8 cellular contexts compared by ENCODE assay signal in the genomic region with DNA sequence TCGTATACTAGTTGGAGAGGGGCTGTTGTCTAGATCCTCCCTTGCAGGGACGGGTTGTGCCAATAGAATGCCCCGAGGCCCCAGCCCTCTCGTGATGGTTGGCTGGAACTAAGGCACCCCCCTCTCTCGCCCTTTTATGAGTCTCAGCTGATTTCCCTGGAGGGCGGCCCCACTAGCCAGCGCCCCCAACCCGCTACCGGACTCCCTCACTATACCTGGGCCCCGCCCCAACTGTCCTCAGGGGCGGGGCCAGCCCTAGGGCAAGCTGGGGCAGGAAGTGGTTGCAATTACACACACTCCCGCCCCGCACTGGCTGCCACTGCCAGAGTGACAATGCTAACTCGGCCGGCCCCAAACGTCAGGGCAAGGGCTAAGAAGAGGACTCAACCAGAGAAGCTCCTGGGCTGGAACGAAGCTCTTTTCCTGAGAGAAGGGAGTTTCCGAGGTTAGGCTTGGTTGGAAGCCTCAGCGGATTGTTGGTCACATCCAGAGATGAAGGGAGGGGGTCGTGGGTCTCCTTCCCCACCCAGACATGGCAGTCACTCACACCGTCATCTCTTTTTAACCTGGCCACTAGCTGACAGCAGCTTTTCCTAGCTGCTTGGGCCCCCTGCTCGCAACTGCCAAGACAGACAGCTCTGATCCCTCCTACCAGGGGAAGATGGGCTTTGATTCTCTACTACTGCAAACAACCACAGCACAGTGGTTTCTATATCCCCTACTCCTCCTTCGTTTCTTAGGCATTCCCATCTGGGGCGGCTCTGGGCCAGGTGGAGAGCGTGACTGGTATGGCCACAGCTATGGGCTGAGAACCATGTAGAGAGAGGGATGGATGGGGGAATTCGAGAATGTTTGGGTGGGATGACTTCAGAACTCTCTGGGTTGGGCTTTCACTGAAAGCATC. TPM values are rescaled to one million over a fixed set of nuclear protein-coding genes. Genes with fewer than 3 reads are reported as not detected.
DNase-seq lines count a peak whose midpoint lies in the region; ATAC-seq, FAIRE-seq and TF ChIP-seq lines count a peak whose summit lies in the region.

No MANE protein-coding gene starts in this region.

- H2BK20ac ChIP-seq in IMR-90 (ENCODE audit: low read depth, low read length): no peak overlapping the region

- no peak overlapping the region for H3K56ac ChIP-seq in IMR-90 (ENCODE audit: extremely low read depth, insufficient read depth, low read length)

- intact Hi-C loops in IMR-90 (cut with micrococcal nuclease) (no loop called here), HepG2 (cut with micrococcal nuclease; ENCODE audit: unreplicated experiment) (no loop called here)

- in situ Hi-C loops in IMR-90 (cut with MboI; ENCODE audit: low sequenced_read_pairs): no loop called here
- in situ Hi-C loops in HepG2 (cut with HindIII; ENCODE audit: extremely low pct_ligation_motif_present, low pct_unique_long_range_greater_than_20kb): no loop called here

- H3K79me2 ChIP-seq in HepG2 (ENCODE audit: insufficient read depth, low read length): no peaks in the 10 kb centered on the region

- H3K36me3 ChIP-seq in IMR-90 (ENCODE audit: control insufficient read depth, insufficient read depth, low read length) (no peaks in the 10 kb centered on the region), HepG2 (replicated peaks in 1 of 2; ENCODE audit: control insufficient read depth in 1 of 2, insufficient read depth in 2 of 2, low read length in 2 of 2) (no peaks in the 10 kb centered on the region)

- no peak for TF ChIP-seq POLR2A in GM12891 (IDR thresholded peaks at IDR 0.05; ENCODE audit: low read depth, low read length)
- no peak for TF ChIP-seq POLR2A in IMR-90 (IDR thresholded peaks at IDR 0.05; ENCODE audit: low read depth, low read length)
- TF ChIP-seq POLR2A in HepG2 (IDR thresholded peaks at IDR 0.05; ENCODE audit: insufficient read depth in 1 of 2, low read depth in 2 of 2, low read length in 2 of 2): no peak

- peak overlapping the region; percentile 71 for H2AFZ ChIP-seq in IMR-90 (replicated peaks; ENCODE audit: low read length, poor library complexity)
- peak overlapping the region; percentile 63 for H2AFZ ChIP-seq in HepG2 (ENCODE audit: low read length)

- peaks cover 6% of the 10 kb centered on the region; the same call in 1 of the 2 replicates for H3K4me1 ChIP-seq in IMR-90 (ENCODE audit: control insufficient read depth, insufficient read depth, low read length)
- 0 out of 2 replicates have a peak, but pooled peaks cover 20% of the 10 kb centered on the region for H3K4me1 ChIP-seq in HepG2 (ENCODE audit: insufficient read depth, low read length)

- H3K27me3 Mint-ChIP-seq in activated naive CD8-positive, alpha-beta T cell treated with anti-CD3 and anti-CD28 coated beads for 36 hours: no peaks in the 10 kb centered on the region

- CTCF ChIA-PET in IMR-90 (lab: Yijun Ruan, JAX) (no interaction called here), HepG2 (lab: Yijun Ruan, JAX; ENCODE audit: low intra/inter-chr PET ratio, low total read pairs) (no interaction called here)

- no peak overlapping the region for H2BK15ac ChIP-seq in IMR-90 (ENCODE audit: low read depth, low read length)

- no peaks in the 10 kb centered on the region for H3K9me3 Mint-ChIP-seq in activated naive CD8-positive, alpha-beta T cell treated with anti-CD3 and anti-CD28 coated beads for 36 hours
- H3K9me3 Mint-ChIP-seq in stimulated activated effector memory CD8-positive, alpha-beta T cell treated with anti-CD3 and anti-CD28 coated beads, Interleukin-12 subunit alpha, Interleukin-12 subunit beta, amount 100 ng/mL, for 72 hours: no peaks in the 10 kb centered on the region

- peak overlapping the region; percentile 71 for H3K4me3 Mint-ChIP-seq in activated naive CD8-positive, alpha-beta T cell treated with anti-CD3 and anti-CD28 coated beads for 36 hours
- peak overlapping the region; percentile 63 for H3K4me3 Mint-ChIP-seq in stimulated activated effector memory CD8-positive, alpha-beta T cell treated with anti-CD3 and anti-CD28 coated beads, Interleukin-12 subunit alpha, Interleukin-12 subunit beta, amount 100 ng/mL, for 72 hours

- no peak overlapping the region for H3K14ac ChIP-seq in IMR-90 (replicated peaks; ENCODE audit: low read depth, low read length)

- no TSS peak for BruUV-seq in IMR-90 (replicated peaks; lab: Mats Ljungman, UMichigan)
- no TSS peak for BruUV-seq in HepG2 (replicated peaks; lab: Mats Ljungman, UMichigan)

- dilution Hi-C loops in IMR-90 (cut with HindIII; ENCODE audit: low sequenced_read_pairs, unreplicated experiment): no loop called here

- TF ChIP-seq RAD21 in IMR-90 (IDR thresholded peaks at IDR 0.05; ENCODE audit: low read length): no peak
- no peak for TF ChIP-seq RAD21 in HepG2 (CRISPR knock-in tag; IDR thresholded peaks at IDR 0.05)

- TF ChIP-seq CTCF in IMR-90 (conservative IDR thresholded peaks at IDR 0.05; ENCODE audit: low read depth, low read length): no peak
- no peak for TF ChIP-seq CTCF in HepG2 (CRISPR knock-in tag; IDR thresholded peaks at IDR 0.05)

- WGBS in IMR-90 (ENCODE audit: extremely low coverage in 2 of 2, insufficient read length in 1 of 2), 2 experiments: 28% methylated on average over 11 of the region's 26 CpGs; no CpG with 5 or more reads in 1 of the 2 experiments
- WGBS in HepG2 (ENCODE audit: low lambda C conversion rate): 0% methylated on average over 9 of the region's 26 CpGs

- peak overlapping the region; percentile 81 for H3K27ac Mint-ChIP-seq in activated naive CD8-positive, alpha-beta T cell treated with anti-CD3 and anti-CD28 coated beads for 36 hours
- peak overlapping the region; percentile 89 for H3K27ac Mint-ChIP-seq in stimulated activated effector memory CD8-positive, alpha-beta T cell treated with anti-CD3 and anti-CD28 coated beads, Interleukin-12 subunit alpha, Interleukin-12 subunit beta, amount 100 ng/mL, for 72 hours

- H3K9me3 ChIP-seq in IMR-90 (ENCODE audit: control insufficient read depth, insufficient read depth, low read length) (no peaks in the 10 kb centered on the region), HepG2 (ENCODE audit: low read length) (no peaks in the 10 kb centered on the region)

- H4K91ac ChIP-seq in IMR-90 (ENCODE audit: insufficient read depth, low read depth, low read length): no peak overlapping the region

- H4K5ac ChIP-seq in IMR-90 (ENCODE audit: low read depth, low read length): no peak overlapping the region

- peaks cover 9% of the 10 kb centered on the region for H3K4me1 Mint-ChIP-seq in activated naive CD8-positive, alpha-beta T cell treated with anti-CD3 and anti-CD28 coated beads for 36 hours
- peaks cover 19% of the 10 kb centered on the region for H3K4me1 Mint-ChIP-seq in stimulated activated effector memory CD8-positive, alpha-beta T cell treated with anti-CD3 and anti-CD28 coated beads, Interleukin-12 subunit alpha, Interleukin-12 subunit beta, amount 100 ng/mL, for 72 hours

- no peaks in the 10 kb centered on the region for H3K9me1 ChIP-seq in IMR-90 (ENCODE audit: insufficient read depth, low read length)

- H4K20me1 ChIP-seq in IMR-90 (ENCODE audit: insufficient read depth, low read length) (no peaks in the 10 kb centered on the region), HepG2 (ENCODE audit: insufficient read depth, low read length) (no peaks in the 10 kb centered on the region)

- no peaks in the 10 kb centered on the region for H3K79me1 ChIP-seq in IMR-90 (ENCODE audit: low read depth in 1 of 2, low read length in 2 of 2)

- TF ChIP-seq EP300 in HepG2 (IDR thresholded peaks at IDR 0.05; ENCODE audit: low read depth in 2 of 2, low read length in 2 of 2) (no peak), HepG2 (CRISPR knock-in tag; IDR thresholded peaks at IDR 0.05; ENCODE audit: borderline replicate concordance) (no peak)

- no peaks in the 10 kb centered on the region for H3K36me3 Mint-ChIP-seq in activated naive CD8-positive, alpha-beta T cell treated with anti-CD3 and anti-CD28 coated beads for 36 hours
- no peaks in the 10 kb centered on the region for H3K36me3 Mint-ChIP-seq in stimulated activated effector memory CD8-positive, alpha-beta T cell treated with anti-CD3 and anti-CD28 coated beads, Interleukin-12 subunit alpha, Interleukin-12 subunit beta, amount 100 ng/mL, for 72 hours

- peak; percentile 92 for ATAC-seq in GM21737 (IDR thresholded peaks at IDR 0.05; ENCODE audit: unreplicated experiment)
- no peak for ATAC-seq in IMR-90 (ENCODE audit: low read depth)
- ATAC-seq in SK-N-SH treated with all-trans-retinoic acid at 6 μM for 48 hours: peak; percentile 58
- peak; percentile 93 for ATAC-seq in HepG2
- peak; percentile 97 for ATAC-seq in stimulated activated effector memory CD8-positive, alpha-beta T cell treated with anti-CD3 and anti-CD28 coated beads, Interleukin-12 subunit alpha, Interleukin-12 subunit beta, amount 100 ng/mL, for 72 hours

- H2AK9ac ChIP-seq in IMR-90 (replicated peaks; ENCODE audit: low read depth, low read length, poor library complexity): no peak overlapping the region

- FAIRE-seq in GM12891 (lab: Jason Lieb, UNC) (peak; percentile 99), HepG2 (lab: Jason Lieb, UNC) (peak; percentile 73)

- H3K4me3 ChIP-seq in IMR-90 (ENCODE audit: insufficient read depth, low read depth, low read length): no peak overlapping the region
- H3K4me3 ChIP-seq in HepG2 (replicated peaks in 1 of 3; ENCODE audit: insufficient read depth in 1 of 3, low read depth in 2 of 3, low read length in 3 of 3): peak overlapping the region; percentile 32 to 67 (median 34)

- H2BK120ac ChIP-seq in IMR-90 (ENCODE audit: low read depth, low read length): no peak overlapping the region

- no peak overlapping the region for H3K4me2 ChIP-seq in IMR-90 (ENCODE audit: low read depth, low read length)
- peak overlapping the region; percentile 90 for H3K4me2 ChIP-seq in HepG2 (ENCODE audit: low read depth, low read length)

- H3K9ac ChIP-seq in IMR-90 (ENCODE audit: low read depth, low read length) (no peak overlapping the region), HepG2 (ENCODE audit: insufficient read depth, low read depth, low read length) (peak overlapping the region; percentile 29; the same call in 1 of the 2 replicates)

- H3K4ac ChIP-seq in IMR-90 (ENCODE audit: low read depth, low read length): no peak overlapping the region

- 0 out of 4 replicates have a peak overlapping the region, but pooled peaks of 1 of the 2 experiments have one; percentile 29 for H4K8ac ChIP-seq in IMR-90 (ENCODE audit: low read depth in 2 of 2, low read length in 2 of 2)

- H2AK5ac ChIP-seq in IMR-90 (ENCODE audit: low read depth, low read length): no peak overlapping the region

- H3K27ac ChIP-seq in IMR-90 (ENCODE audit: insufficient read depth, low read length) (no peak overlapping the region), HepG2 (ENCODE audit: extremely low read length, insufficient read depth, low read length) (no peak overlapping the region)

- H3K18ac ChIP-seq in IMR-90 (ENCODE audit: low read depth, low read length): no peak overlapping the region

- POLR2A ChIA-PET in IMR-90 (lab: Charles Lee; ENCODE audit: unreplicated experiment): interaction anchor here (0.6 kb wide), 1 partner anchor 11 kb away, joined by 5 read pairs; no protein-coding TSS in a partner anchor
- POLR2A ChIA-PET in HepG2 (lab: Yijun Ruan, JAX): interaction anchor here (1.0 kb wide), 1 partner anchor 56 kb away, joined by 3 read pairs; a partner anchor contains a TSS

- DNase-seq in GM12891 (ENCODE audit: insufficient read length, low spot score) (peak; percentile 61), IMR-90 (no peak), HepG2 (ENCODE audit: low spot score) (peak; percentile 44), foreskin melanocyte (no peak)
- peak; percentile 74 for DNase-seq in activated naive CD8-positive, alpha-beta T cell treated with anti-CD3 and anti-CD28 coated beads for 36 hours
- peak; percentile 48 to 75 for DNase-seq in stimulated activated effector memory CD8-positive, alpha-beta T cell treated with anti-CD3 and anti-CD28 coated beads, Interleukin-12 subunit alpha, Interleukin-12 subunit beta, amount 100 ng/mL, for 72 hours (ENCODE audit: low spot score in 2 of 2)

- H3K23ac ChIP-seq in IMR-90 (ENCODE audit: low read depth, low read length): no peak overlapping the region

- no peak overlapping the region for H2BK5ac ChIP-seq in IMR-90 (ENCODE audit: low read depth, low read length, poor library complexity, severe bottlenecking)

- H3K27me3 ChIP-seq in IMR-90 (ENCODE audit: control insufficient read depth, insufficient read depth, low read length) (peaks cover 5% of the 10 kb centered on the region), HepG2 (ENCODE audit: control insufficient read depth in 1 of 2, insufficient read depth in 2 of 2, low read length in 2 of 2) (no peaks in the 10 kb centered on the region; a peak in 1 of 5 replicates)

RNA-seq across cellular contexts. Expression of a gene that starts 21.0 kb away (rescaled TPM):
- polyA plus RNA-seq in GM12891 (2012; ENCODE audit: low read depth, missing spikeins): 1.8 TPM
- 0.28 and 0.54 TPM in 2 replicates for total RNA-seq in IMR-90 (2012; rRNA removed)
- polyA plus RNA-seq in IMR-90 (2012; rRNA removed): 1.6 and 2.1 TPM in 2 replicates
- polyA plus RNA-seq in IMR-90 (2012; cell fraction: cytosol; rRNA removed): 1.1 and 1.4 TPM in 2 replicates
- 2.8 and 3.2 TPM in 2 replicates for polyA plus RNA-seq in IMR-90 (2012; cell fraction: nucleus; rRNA removed; ENCODE audit: low replicate concordance)
- total RNA-seq in activated naive CD8-positive, alpha-beta T cell treated with anti-CD3 and anti-CD28 coated beads for 36 hours: 1 to 10 TPM; 6.8 to 7.3 TPM
- 1.4 and 4.1 TPM in 2 replicates for total RNA-seq in HepG2 (2016; rRNA removed; fragmentation: Illumina TruSeq; extraction: Trizol)
- total RNA-seq in HepG2 (2016; cell fraction: cytosol; rRNA removed; fragmentation: Illumina TruSeq; extraction: Trizol; ENCODE audit: low read depth): 1.1 and 1.2 TPM in 2 replicates
- total RNA-seq in HepG2 (2016; cell fraction: insoluble cytoplasmic fraction; rRNA removed; fragmentation: Illumina TruSeq; extraction: Trizol): 0.84 and 3.6 TPM in 2 replicates
- 2.2 and 2.8 TPM in 2 replicates for total RNA-seq in HepG2 (2016; cell fraction: membrane; rRNA removed; fragmentation: Illumina TruSeq; extraction: Trizol)
- total RNA-seq in HepG2 (2016; cell fraction: nucleus; rRNA removed; fragmentation: Illumina TruSeq; extraction: Trizol): 3.0 and 4.6 TPM in 2 replicates
- 0.67 and 0.71 TPM in 2 replicates for polyA plus RNA-seq in HepG2 (2011; rRNA removed)
- polyA plus RNA-seq in HepG2 (2011; cell fraction: cytosol; rRNA removed): 0.45 and 0.51 TPM in 2 replicates
- polyA plus RNA-seq in HepG2 (2011; cell fraction: nucleus; rRNA removed): 2.3 and 3.4 TPM in 2 replicates
- 4.1 and 4.2 TPM in 2 replicates for polyA plus RNA-seq in HepG2 (2012)
- polyA plus RNA-seq in HepG2 (2016; cell fraction: cytosol; fragmentation: Illumina TruSeq; extraction: Trizol; ENCODE audit: low read depth): 0.23 and 0.25 TPM in 2 replicates
- polyA plus RNA-seq in HepG2 (2016; cell fraction: insoluble cytoplasmic fraction; fragmentation: Illumina TruSeq; extraction: Trizol; ENCODE audit: low read depth): 3.5 and 5.3 TPM in 2 replicates
- polyA plus RNA-seq in HepG2 (2016; cell fraction: membrane; fragmentation: Illumina TruSeq; extraction: Trizol; ENCODE audit: low read depth): 0.49 and 0.65 TPM in 2 replicates
- 5.0 and 5.4 TPM in 2 replicates for polyA plus RNA-seq in HepG2 (2016; cell fraction: nucleus; fragmentation: Illumina TruSeq; extraction: Trizol; ENCODE audit: insufficient read depth, low read depth)
- polyA minus RNA-seq in HepG2 (2011; rRNA and poly(A)+ RNA removed; ENCODE audit: low replicate concordance): 1.6 and 3.1 TPM in 2 replicates
- 2.0 and 2.8 TPM in 2 replicates for polyA minus RNA-seq in HepG2 (2011; cell fraction: cytosol; rRNA and poly(A)+ RNA removed)
- 2.1 and 3.0 TPM in 2 replicates for polyA minus RNA-seq in HepG2 (2011; cell fraction: nucleus; rRNA and poly(A)+ RNA removed)

RNA-seq across cellular contexts. Expression of a gene that starts 55.5 kb away (rescaled TPM):
- 22.1 TPM for polyA plus RNA-seq in GM12891 (2012; ENCODE audit: low read depth, missing spikeins)
- total RNA-seq in IMR-90 (2012; rRNA removed) (15.2 and 25.3 TPM in 2 replicates), HepG2 (2016; rRNA removed; fragmentation: Illumina TruSeq; extraction: Trizol) (19.0 and 27.4 TPM in 2 replicates)
- polyA plus RNA-seq in IMR-90 (2012; rRNA removed) (11.7 and 13.8 TPM in 2 replicates), HepG2 (2011; rRNA removed) (6.5 and 7.4 TPM in 2 replicates)
- 2.4 and 5.4 TPM in 2 replicates for polyA plus RNA-seq in IMR-90 (2012; cell fraction: cytosol; rRNA removed)
- 1.9 and 10.7 TPM in 2 replicates for polyA plus RNA-seq in IMR-90 (2012; cell fraction: nucleus; rRNA removed; ENCODE audit: low replicate concordance)
- total RNA-seq in activated naive CD8-positive, alpha-beta T cell treated with anti-CD3 and anti-CD28 coated beads for 36 hours: 10 to 100 TPM; 67.6 to 68.6 TPM
- 4.3 and 5.6 TPM in 2 replicates for total RNA-seq in HepG2 (2016; cell fraction: cytosol; rRNA removed; fragmentation: Illumina TruSeq; extraction: Trizol; ENCODE audit: low read depth)
- 17.7 and 27.6 TPM in 2 replicates for total RNA-seq in HepG2 (2016; cell fraction: insoluble cytoplasmic fraction; rRNA removed; fragmentation: Illumina TruSeq; extraction: Trizol)
- 8.7 and 10.1 TPM in 2 replicates for total RNA-seq in HepG2 (2016; cell fraction: membrane; rRNA removed; fragmentation: Illumina TruSeq; extraction: Trizol)
- total RNA-seq in HepG2 (2016; cell fraction: nucleus; rRNA removed; fragmentation: Illumina TruSeq; extraction: Trizol): 12.9 and 14.4 TPM in 2 replicates
- 4.2 and 5.6 TPM in 2 replicates for polyA plus RNA-seq in HepG2 (2011; cell fraction: cytosol; rRNA removed)
- 4.1 and 4.8 TPM in 2 replicates for polyA plus RNA-seq in HepG2 (2011; cell fraction: nucleus; rRNA removed)
- 7.9 and 10.3 TPM in 2 replicates for polyA plus RNA-seq in HepG2 (2012)
- 3.1 and 3.5 TPM in 2 replicates for polyA plus RNA-seq in HepG2 (2016; cell fraction: cytosol; fragmentation: Illumina TruSeq; extraction: Trizol; ENCODE audit: low read depth)
- 29.5 and 29.7 TPM in 2 replicates for polyA plus RNA-seq in HepG2 (2016; cell fraction: insoluble cytoplasmic fraction; fragmentation: Illumina TruSeq; extraction: Trizol; ENCODE audit: low read depth)
- 5.1 and 6.8 TPM in 2 replicates for polyA plus RNA-seq in HepG2 (2016; cell fraction: membrane; fragmentation: Illumina TruSeq; extraction: Trizol; ENCODE audit: low read depth)
- polyA plus RNA-seq in HepG2 (2016; cell fraction: nucleus; fragmentation: Illumina TruSeq; extraction: Trizol; ENCODE audit: insufficient read depth, low read depth): 18.6 and 20.7 TPM in 2 replicates
- 2.9 and 17.8 TPM in 2 replicates for polyA minus RNA-seq in HepG2 (2011; rRNA and poly(A)+ RNA removed; ENCODE audit: low replicate concordance)
- polyA minus RNA-seq in HepG2 (2011; cell fraction: cytosol; rRNA and poly(A)+ RNA removed): 5.4 and 5.9 TPM in 2 replicates
- polyA minus RNA-seq in HepG2 (2011; cell fraction: nucleus; rRNA and poly(A)+ RNA removed): 7.0 and 9.8 TPM in 2 replicates

Comparison
In these comparisons a context has a peak if more than half of its experiments do, and no peak if none do; other contexts are left out.
1. DNase-seq: peak in GM12891 (single experiment), activated naive CD8-positive, alpha-beta T cell treated with anti-CD3 and anti-CD28 coated beads for 36 hours (single experiment), HepG2 (single experiment) and stimulated activated effector memory CD8-positive, alpha-beta T cell treated with anti-CD3 and anti-CD28 coated beads, Interleukin-12 subunit alpha, Interleukin-12 subunit beta, amount 100 ng/mL, for 72 hours (2 of 2); none in IMR-90 (single experiment) and foreskin melanocyte (single experiment).